22 cellular contexts compared by ENCODE assay signal in the genomic region with DNA sequence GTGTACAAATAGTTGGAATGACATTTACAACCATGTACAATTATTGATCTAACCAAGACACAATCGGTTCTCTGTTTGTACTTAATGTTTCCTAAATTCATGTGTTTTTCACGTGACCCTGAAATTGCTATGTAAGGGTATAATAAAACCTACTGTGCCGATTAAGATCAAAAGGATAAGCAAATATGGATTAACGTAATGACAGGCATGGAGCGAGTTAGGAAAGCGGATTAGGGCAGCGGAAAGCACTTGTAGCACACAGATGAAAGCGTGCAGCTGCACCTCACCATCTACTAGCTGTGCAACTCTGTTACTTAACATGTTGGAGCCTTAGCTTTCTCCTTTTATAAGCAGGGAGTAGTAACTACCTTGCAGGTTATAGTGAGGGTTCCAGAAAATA. TPM values are rescaled to one million over a fixed set of nuclear protein-coding genes. Genes with fewer than 3 reads are reported as not detected.
DNase-seq lines count a peak whose midpoint lies in the region; ATAC-seq and TF ChIP-seq lines count a peak whose summit lies in the region.
"Had no signal": no experiment of that assay in that cellular context is flagged by ENCODE, and none has a peak within 500 bp of the region (broad histone marks: within the 10 kb centered on the region; RNA-seq: fewer than 3 reads in every experiment).

No MANE protein-coding gene starts in this region.

- intact Hi-C loops in dorsolateral prefrontal cortex (cut with DNase I) = no loop called here

- no peak for TF ChIP-seq CTCF in dorsolateral prefrontal cortex (IDR thresholded peaks at IDR 0.05 in 54 of 56, conservative IDR thresholded peaks at IDR 0.05 in 2 of 56; ENCODE audit: low read depth in 1 of 56, partially characterized antibody in 56 of 56)
- TF ChIP-seq CTCF in retinal pigment epithelial cell (conservative IDR thresholded peaks at IDR 0.05; ENCODE audit: low read depth, low read length) = no peak

- H3K27ac ChIP-seq in dorsolateral prefrontal cortex = peak overlapping the region in 55 of 59 donors; percentile 4 to 91 (median 62)
- H3K27ac ChIP-seq: brain microvascular endothelial cell, esophagus squamous epithelium, tibial artery had no signal

- H3K4me3 ChIP-seq in dorsolateral prefrontal cortex = peak overlapping the region in 36 of 59 donors; percentile 0 to 50 (median 18)
- no peak overlapping the region for H3K4me3 ChIP-seq in retinal pigment epithelial cell (ENCODE audit: low read length)
- H3K4me3 ChIP-seq: esophagus squamous epithelium, GM12878, tibial artery had no signal

- DNase-seq in NCI-H1417 (lab: John Stamatoyannopoulos, UW) = peak in 2 of 3 experiments; percentile 18 to 85
- DNase-seq in NCI-H526 treated with DMSO at 0.1 percent for 48 hours (lab: John Stamatoyannopoulos, UW) = peak; percentile 73
- no peak for DNase-seq in dorsolateral prefrontal cortex
- peak; percentile 83 for DNase-seq in retinal pigment epithelial cell (ENCODE audit: low read depth)
- DNase-seq in cerebellar nuclear complex (lab: John Stamatoyannopoulos, UW) = no peak
- no peak for DNase-seq in amniotic stem cell (lab: John Stamatoyannopoulos, UW)
- DNase-seq in iPS-NIHi7 (ENCODE audit: extremely low spot score) = no peak
- DNase-seq: activated CD4-positive, alpha-beta T cell treated with anti-CD3 and anti-CD28 coated beads, Interleukin-2, amount 50 U/mL, for 4 hours; activated T-cell treated with anti-CD3 and anti-CD28 coated beads, Interleukin-2, amount 50 U/mL, for 1 hour; brain microvascular endothelial cell; Calu3; esophagus squamous epithelium; IMR-90; naive thymus-derived CD4-positive, alpha-beta T cell; tibial artery had no signal

- ATAC-seq in GM21390 (IDR thresholded peaks at IDR 0.05; ENCODE audit: unreplicated experiment) = no peak
- ATAC-seq: activated naive CD4-positive, alpha-beta T cell treated with anti-CD3 and anti-CD28 coated beads, Interleukin-2, amount 50 U/mL, for 72 hours; GM12878; naive thymus-derived CD4-positive, alpha-beta T cell; stimulated activated memory B cell treated with anti-CD40 and anti-IgM and Interleukin-4, amounts not matched to agents 10 μg/mL and 1 μg/mL and 100 μg/mL, for 72 hours had no signal

- no peaks in the 10 kb centered on the region for H3K27me3 ChIP-seq in dorsolateral prefrontal cortex
- H3K27me3 ChIP-seq: brain microvascular endothelial cell, tibial artery had no signal

RNA-seq across cellular contexts. Expression of a gene that starts 38.3 kb away (rescaled TPM):
- 100 to 1,000 TPM in 51 of 120 experiments, 10 to 100 TPM in 69; 59.0 to 215 (median 92.5) TPM for total RNA-seq in dorsolateral prefrontal cortex

RNA-seq across cellular contexts. Expression of a gene that starts 49.7 kb away (rescaled TPM):
- not detected for total RNA-seq in dorsolateral prefrontal cortex
- total RNA-seq: activated naive CD4-positive, alpha-beta T cell treated with anti-CD3 and anti-CD28 coated beads, Interleukin-2, amount 50 U/mL, for 72 hours; Calu3; esophagus squamous epithelium; G401; GM12878; IMR-90; lung microvascular endothelial cell; naive thymus-derived CD4-positive, alpha-beta T cell; pulmonary artery endothelial cell had no signal

Comparison
In these comparisons a context has a peak if more than half of its experiments do, and no peak if none do; other contexts are left out.
1. DNase-seq: peak in NCI-H1417 (2 of 3), NCI-H526 treated with DMSO at 0.1 percent for 48 hours (single experiment) and retinal pigment epithelial cell (single experiment); none in dorsolateral prefrontal cortex (0 of 10), cerebellar nuclear complex (0 of 2), amniotic stem cell (single experiment) and iPS-NIHi7 (single experiment).